In the genomic region with DNA sequence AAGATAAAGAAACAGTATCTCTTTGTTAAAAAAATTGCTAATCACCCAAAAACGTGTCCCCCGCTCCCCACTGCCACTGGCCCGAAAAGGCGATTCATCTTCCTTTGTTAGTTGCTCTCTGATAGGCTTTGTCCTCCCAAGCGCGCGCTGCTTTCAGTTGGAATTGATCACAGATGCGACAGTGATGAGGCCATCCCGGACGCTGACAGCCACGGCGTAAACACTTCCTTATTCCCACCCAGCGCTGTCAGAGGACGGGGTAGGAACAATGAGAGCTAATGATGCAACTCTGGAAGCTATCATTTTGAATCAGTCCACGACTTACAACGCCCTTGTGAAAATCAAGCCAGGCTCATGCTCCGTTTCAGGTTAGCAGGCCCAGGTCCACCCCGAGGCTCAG, we compare ENCODE assay signal across 16 cellular contexts. TPM values are rescaled to one million over a fixed set of nuclear protein-coding genes. Genes with fewer than 3 reads are reported as not detected.
"Had no signal": no experiment of that assay in that cellular context is flagged by ENCODE, and none has a peak within 500 bp of the region (broad histone marks: within the 10 kb centered on the region; RNA-seq: fewer than 3 reads in every experiment).

No MANE protein-coding gene starts in this region.

- H3K9me3 ChIP-seq: gastroesophageal sphincter, ovary, tibial nerve, vagina had no signal

- H3K27ac ChIP-seq: brain microvascular endothelial cell, epithelial cell of prostate, gastroesophageal sphincter, ovary, tibial nerve, vagina had no signal

- DNase-seq: activated CD4-positive, alpha-beta T cell treated with anti-CD3 and anti-CD28 coated beads, Interleukin-2, amount 10 ng/mL, durations not matched to agents 24 days and 14 days; activated CD4-positive, CD25-positive, alpha-beta regulatory T cell; activated CD8-positive, alpha-beta memory T cell treated with anti-CD3 and anti-CD28 coated beads, Interleukin-2, amount 50 U/mL, for 48 hours; activated CD8-positive, alpha-beta T cell treated with anti-CD3 and anti-CD28 coated beads, Interleukin-2, amount 10 ng/mL, durations not matched to agents 7 days and 5 days; activated gamma-delta T cell; activated naive CD8-positive, alpha-beta T cell treated with anti-CD3 and anti-CD28 coated beads, Interleukin-2, amount 10 ng/mL, durations not matched to agents 7 days and 5 days; activated T-cell treated with anti-CD3 and anti-CD28 coated beads, Interleukin-2, amount 50 U/mL, for 72 hours; brain microvascular endothelial cell; left ventricle myocardium superior; mesendoderm; ovary had no signal

- ATAC-seq: activated CD8-positive, alpha-beta T cell treated with anti-CD3 and anti-CD28 coated beads, Interleukin-2, amount 10 ng/mL, durations not matched to agents 7 days and 5 days; activated T-cell treated with anti-CD3 and anti-CD28 coated beads, Interleukin-2, amount 50 U/mL, for 72 hours; gastroesophageal sphincter; left ventricle myocardium superior; stimulated activated memory B cell treated with anti-CD40 and anti-IgM and Interleukin-4, amounts not matched to agents 10 μg/mL and 1 μg/mL and 100 μg/mL, for 72 hours had no signal

- H3K36me3 ChIP-seq: ovary had no signal

- H3K4me1 ChIP-seq: gastroesophageal sphincter, tibial nerve, vagina had no signal

- H3K4me3 ChIP-seq: gastroesophageal sphincter, ovary, tibial nerve, vagina had no signal

- H3K27me3 ChIP-seq: brain microvascular endothelial cell, gastroesophageal sphincter, ovary, tibial nerve, vagina had no signal

RNA-seq across cellular contexts. Expression of a gene that starts 21.4 kb away (rescaled TPM):
- total RNA-seq: activated CD4-positive, alpha-beta T cell treated with anti-CD3 and anti-CD28 coated beads, Interleukin-2, amount 10 ng/mL, durations not matched to agents 24 days and 14 days; activated CD8-positive, alpha-beta T cell treated with anti-CD3 and anti-CD28 coated beads, Interleukin-2, amount 10 ng/mL, durations not matched to agents 7 days and 5 days; activated naive CD8-positive, alpha-beta T cell treated with anti-CD3 and anti-CD28 coated beads, Interleukin-2, amount 10 ng/mL, durations not matched to agents 7 days and 5 days; activated T-cell treated with anti-CD3 and anti-CD28 coated beads, Interleukin-2, amount 50 U/mL, for 72 hours had no signal
